ENCODE assay signal across 8 cellular contexts in the genomic region with DNA sequence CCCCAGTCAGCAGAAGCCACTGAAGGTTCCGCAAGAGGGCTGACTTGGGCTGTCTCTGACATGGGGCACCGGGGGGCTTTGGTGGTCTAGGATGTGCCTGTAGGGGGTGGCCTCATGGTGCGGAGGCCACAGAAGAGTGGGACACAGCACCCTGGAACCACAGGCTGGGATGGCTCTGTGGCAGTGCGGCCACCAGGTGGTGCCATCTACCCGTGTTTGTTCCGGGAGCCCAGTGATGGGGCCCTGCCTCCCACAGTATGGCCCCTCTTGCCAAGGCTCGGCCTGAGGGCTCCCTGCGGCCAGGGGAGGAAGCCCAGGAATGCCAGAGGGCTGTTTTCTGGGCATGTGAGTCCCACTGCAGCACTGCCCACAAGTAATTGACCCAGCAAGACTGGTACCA. TPM values are rescaled to one million over a fixed set of nuclear protein-coding genes. Genes with fewer than 3 reads are reported as not detected.
DNase-seq lines count a peak whose midpoint lies in the region; ATAC-seq lines count a peak whose summit lies in the region.
"Not testable (repeated sequence)": the region's sequence is repeated elsewhere in the genome, so short reads cannot be mapped to it uniquely, and the experiment has no call there.

No MANE protein-coding gene starts in this region.

- intact Hi-C loops in aorta (cut with DNase I) = not testable (repeated sequence)

- ATAC-seq in GM18909 (IDR thresholded peaks at IDR 0.05; ENCODE audit: poor library complexity, unreplicated experiment) (peak; percentile 93), GM21423 (IDR thresholded peaks at IDR 0.05; ENCODE audit: unreplicated experiment) (peak; percentile 93), HG02763 (IDR thresholded peaks at IDR 0.05; ENCODE audit: unreplicated experiment) (peak; percentile 80), HG03196 (IDR thresholded peaks at IDR 0.05; ENCODE audit: unreplicated experiment) (peak; percentile 79), T-helper 17 cell (peak; percentile 92), memory B cell (ENCODE audit: low read depth) (peak; percentile 87), aorta (ENCODE audit: low FRiP score) (peak; percentile 88)
- ATAC-seq in effector memory CD8-positive, alpha-beta T cell (replicated peaks) = peak; percentile 86

- H3K27me3 Mint-ChIP-seq in T-helper 17 cell; effector memory CD8-positive, alpha-beta T cell; memory B cell: not testable (repeated sequence)

- WGBS in aorta, 2 donors = no CpG with 5 or more reads among the region's 8 CpGs

- not testable (repeated sequence) for H3K27me3 ChIP-seq in aorta (ENCODE audit: control insufficient read depth in 1 of 2, insufficient read depth in 2 of 2, low read length in 1 of 2)

- not testable (repeated sequence) for H3K27ac ChIP-seq in aorta (ENCODE audit: low read depth in 1 of 2, low read length in 2 of 2)

- H3K27ac Mint-ChIP-seq in T-helper 17 cell; effector memory CD8-positive, alpha-beta T cell; memory B cell: not testable (repeated sequence)

- H3K4me3 ChIP-seq in aorta (ENCODE audit: low read length in 2 of 2) = not testable (repeated sequence)

- not testable (repeated sequence) for H3K4me1 ChIP-seq in aorta (ENCODE audit: control insufficient read depth in 1 of 2, insufficient read depth in 2 of 2, low read length in 2 of 2)

- DNase-seq in T-helper 17 cell; effector memory CD8-positive, alpha-beta T cell; memory B cell (ENCODE audit: low spot score in 2 of 2); aorta: not testable (repeated sequence)

- not testable (repeated sequence) for H3K9me3 Mint-ChIP-seq in effector memory CD8-positive, alpha-beta T cell; memory B cell

- H3K36me3 Mint-ChIP-seq in T-helper 17 cell (ENCODE audit: low read depth); effector memory CD8-positive, alpha-beta T cell (ENCODE audit: insufficient read depth); memory B cell: not testable (repeated sequence)

- H3K36me3 ChIP-seq in aorta (ENCODE audit: control insufficient read depth in 1 of 2, insufficient read depth in 2 of 2, low read length in 1 of 2) = not testable (repeated sequence)

- H3K9me3 ChIP-seq in T-helper 17 cell (ENCODE audit: control insufficient read depth, low read length, poor library complexity, severe bottlenecking); aorta (ENCODE audit: control insufficient read depth, low read length): not testable (repeated sequence)

- not testable (repeated sequence) for H3K4me3 Mint-ChIP-seq in T-helper 17 cell; effector memory CD8-positive, alpha-beta T cell; memory B cell

- H3K4me1 Mint-ChIP-seq in T-helper 17 cell; effector memory CD8-positive, alpha-beta T cell (ENCODE audit: low read depth in 2 of 2); memory B cell: not testable (repeated sequence)

RNA-seq across cellular contexts. Expression of a gene that starts 40.0 kb away (rescaled TPM):
- 1 to 10 TPM; 2.9 to 4.1 TPM for total RNA-seq in T-helper 17 cell
- 10 to 100 TPM in 1 of 2 donors, 1 to 10 TPM in 1; 6.8 to 12.4 TPM for total RNA-seq in aorta
- 10 to 100 TPM in 1 of 2 donors, 1 to 10 TPM in 1; 1.5 to 10.7 TPM for polyA plus RNA-seq in aorta
